In the genomic region with DNA sequence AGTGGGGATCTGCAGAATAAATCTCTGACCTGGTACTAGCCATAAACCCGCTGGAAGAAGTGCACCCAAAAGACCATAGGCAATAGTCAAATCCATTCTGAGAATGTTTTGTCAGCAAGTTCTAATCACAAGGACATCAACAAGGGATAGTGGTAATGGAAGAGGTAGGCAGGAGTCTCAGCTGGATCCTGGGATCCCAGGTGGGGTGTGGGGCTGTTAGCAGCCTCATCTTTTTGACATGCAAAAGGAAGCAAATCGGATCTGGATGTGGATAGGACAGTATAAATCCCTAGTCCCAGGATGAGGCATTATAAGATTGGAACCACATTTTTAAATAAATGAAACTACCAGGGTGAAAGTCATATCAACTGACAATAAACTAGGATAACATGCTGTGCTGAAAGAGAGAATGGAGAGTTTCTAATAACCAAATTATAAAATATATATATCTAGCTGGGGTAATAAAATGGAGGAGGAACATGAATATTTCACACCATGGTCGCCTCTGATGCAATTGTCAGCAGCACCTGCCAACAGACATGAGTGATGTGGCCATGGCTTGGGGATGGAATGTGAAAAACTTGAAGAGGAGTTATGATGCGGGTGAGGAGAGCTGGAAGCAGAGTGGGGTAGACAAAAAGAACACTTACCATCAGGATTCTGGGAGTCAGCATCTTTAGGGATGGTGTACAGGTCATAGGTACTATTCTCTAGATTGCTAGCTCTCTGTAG, we compare ENCODE assay signal across 23 cellular contexts. TPM values are rescaled to one million over a fixed set of nuclear protein-coding genes. Genes with fewer than 3 reads are reported as not detected.
A peak's percentile ranks its signal among the peaks of the same experiment; 100 is the strongest.
DNase-seq lines count a peak whose midpoint lies in the region; ATAC-seq and TF ChIP-seq lines count a peak whose summit lies in the region.
"Had no signal": no experiment of that assay in that cellular context is flagged by ENCODE, and none has a peak within 500 bp of the region (broad histone marks: within the 10 kb centered on the region; RNA-seq: fewer than 3 reads in every experiment).

No MANE protein-coding gene starts in this region.

- no peaks in the 10 kb centered on the region for H3K27me3 ChIP-seq in right cardiac atrium (ENCODE audit: control insufficient read depth, insufficient read depth)
- H3K27me3 ChIP-seq: hepatocyte, uterus had no signal

- TF ChIP-seq CTCF in brain (conservative IDR thresholded peaks at IDR 0.05), result no peak

- WGBS in right cardiac atrium, result 75% methylated on average over 4 of the region's 4 CpGs

- intact Hi-C loops in right cardiac atrium (cut with DNase I), result no loop called here

- ATAC-seq in activated T-cell treated with anti-CD3 and anti-CD28 coated beads, Interleukin-2, amount 50 U/mL, for 72 hours (replicated peaks in 1 of 2), result no peak
- ATAC-seq in right cardiac atrium (peak; percentile 53 to 71), SK-N-SH treated with all-trans-retinoic acid at 6 μM for 48 hours (no peak), HG03378 (IDR thresholded peaks at IDR 0.05; ENCODE audit: unreplicated experiment) (no peak)
- ATAC-seq in stimulated activated effector memory CD8-positive, alpha-beta T cell treated with anti-CD3 and anti-CD28 coated beads, Interleukin-12 subunit alpha, Interleukin-12 subunit beta, amount 100 ng/mL, for 72 hours, result no peak

- H3K4me1 ChIP-seq in right cardiac atrium (ENCODE audit: control insufficient read depth, insufficient read depth, low read length), result peaks cover 2% of the 10 kb centered on the region
- H3K4me1 ChIP-seq: uterus had no signal

- H3K4me1 Mint-ChIP-seq in activated T-cell treated with anti-CD3 and anti-CD28 coated beads, Interleukin-2, amount 50 U/mL, for 24 hours (ENCODE audit: low read depth), result no peaks in the 10 kb centered on the region
- H3K4me1 Mint-ChIP-seq in activated T-cell treated with anti-CD3 and anti-CD28 coated beads, Interleukin-2, amount 50 U/mL, for 72 hours (ENCODE audit: low read depth), result no peaks in the 10 kb centered on the region
- H3K4me1 Mint-ChIP-seq in brain, result peaks cover 16% of the 10 kb centered on the region
- no peaks in the 10 kb centered on the region for H3K4me1 Mint-ChIP-seq in stimulated activated effector memory CD8-positive, alpha-beta T cell treated with anti-CD3 and anti-CD28 coated beads, Interleukin-12 subunit alpha, Interleukin-12 subunit beta, amount 100 ng/mL, for 72 hours
- H3K4me1 Mint-ChIP-seq: activated CD4-positive, alpha-beta T cell treated with anti-CD3 and anti-CD28 coated beads, Interleukin-2, amount 10 ng/mL, durations not matched to agents 7 days and 5 days; nephron progenitor cell had no signal

- no peak overlapping the region for H3K4me3 Mint-ChIP-seq in activated T-cell treated with anti-CD3 and anti-CD28 coated beads, Interleukin-2, amount 50 U/mL, for 24 hours
- H3K4me3 Mint-ChIP-seq in activated T-cell treated with anti-CD3 and anti-CD28 coated beads, Interleukin-2, amount 50 U/mL, for 72 hours, result no peak overlapping the region
- H3K4me3 Mint-ChIP-seq in brain, result peak overlapping the region in 1 of 5 experiments; percentile 21
- H3K4me3 Mint-ChIP-seq in stimulated activated effector memory CD8-positive, alpha-beta T cell treated with anti-CD3 and anti-CD28 coated beads, Interleukin-12 subunit alpha, Interleukin-12 subunit beta, amount 100 ng/mL, for 72 hours, result no peak overlapping the region
- H3K4me3 Mint-ChIP-seq: activated CD4-positive, alpha-beta T cell treated with anti-CD3 and anti-CD28 coated beads, Interleukin-2, amount 10 ng/mL, durations not matched to agents 7 days and 5 days; nephron progenitor cell had no signal

- no peak overlapping the region for H3K27ac ChIP-seq in right cardiac atrium (ENCODE audit: low read length)
- H3K27ac ChIP-seq: hepatocyte, KMS-11, uterus had no signal

- H3K4me3 ChIP-seq in right cardiac atrium (ENCODE audit: low read length), result no peak overlapping the region
- H3K4me3 ChIP-seq: hepatocyte, smooth muscle cell, uterus had no signal

- H3K36me3 Mint-ChIP-seq in activated T-cell treated with anti-CD3 and anti-CD28 coated beads, Interleukin-2, amount 50 U/mL, for 24 hours (ENCODE audit: low read depth), result peaks cover 91% of the 10 kb centered on the region
- H3K36me3 Mint-ChIP-seq in activated T-cell treated with anti-CD3 and anti-CD28 coated beads, Interleukin-2, amount 50 U/mL, for 72 hours (ENCODE audit: insufficient read depth in 2 of 2), result peaks cover 9 to 39% of the 10 kb centered on the region in 2 donors
- peaks cover 88% of the 10 kb centered on the region for H3K36me3 Mint-ChIP-seq in brain
- peaks cover 100% of the 10 kb centered on the region for H3K36me3 Mint-ChIP-seq in stimulated activated effector memory CD8-positive, alpha-beta T cell treated with anti-CD3 and anti-CD28 coated beads, Interleukin-12 subunit alpha, Interleukin-12 subunit beta, amount 100 ng/mL, for 72 hours

- no peaks in the 10 kb centered on the region for H3K9me3 ChIP-seq in right cardiac atrium (ENCODE audit: control insufficient read depth, low read length)
- H3K9me3 ChIP-seq: uterus had no signal

- no peaks in the 10 kb centered on the region for H3K9me3 Mint-ChIP-seq in activated T-cell treated with anti-CD3 and anti-CD28 coated beads, Interleukin-2, amount 50 U/mL, for 24 hours
- no peaks in the 10 kb centered on the region for H3K9me3 Mint-ChIP-seq in activated T-cell treated with anti-CD3 and anti-CD28 coated beads, Interleukin-2, amount 50 U/mL, for 72 hours
- H3K9me3 Mint-ChIP-seq in brain, result no peaks in the 10 kb centered on the region
- no peaks in the 10 kb centered on the region for H3K9me3 Mint-ChIP-seq in stimulated activated effector memory CD8-positive, alpha-beta T cell treated with anti-CD3 and anti-CD28 coated beads, Interleukin-12 subunit alpha, Interleukin-12 subunit beta, amount 100 ng/mL, for 72 hours
- H3K9me3 Mint-ChIP-seq: activated CD4-positive, alpha-beta T cell treated with anti-CD3 and anti-CD28 coated beads, Interleukin-2, amount 10 ng/mL, durations not matched to agents 7 days and 5 days; nephron progenitor cell had no signal

- no peak for DNase-seq in activated T-cell treated with anti-CD3 and anti-CD28 coated beads, Interleukin-2, amount 50 U/mL, for 24 hours
- DNase-seq in activated T-cell treated with anti-CD3 and anti-CD28 coated beads, Interleukin-2, amount 50 U/mL, for 72 hours, result no peak
- DNase-seq in right cardiac atrium, result no peak
- DNase-seq in stimulated activated effector memory CD8-positive, alpha-beta T cell treated with anti-CD3 and anti-CD28 coated beads, Interleukin-12 subunit alpha, Interleukin-12 subunit beta, amount 100 ng/mL, for 72 hours (ENCODE audit: low spot score in 2 of 2), result no peak
- DNase-seq in dermis blood vessel endothelial cell, result no peak
- DNase-seq: 8988T; activated CD4-positive, alpha-beta T cell treated with anti-CD3 and anti-CD28 coated beads, Interleukin-2, amount 10 ng/mL, durations not matched to agents 7 days and 5 days; activated CD8-positive, alpha-beta memory T cell treated with anti-CD3 and anti-CD28 coated beads, Interleukin-2, amount 50 U/mL, for 48 hours; activated naive CD4-positive, alpha-beta T cell; mesendoderm; NCI-H2081 treated with DMSO at 0.1 percent for 48 hours; NCI-H510A; nephron progenitor cell; stimulated activated CD4-positive, alpha-beta T cell treated with anti-CD3 and anti-CD28 coated beads, Interleukin-4, amount 100 ng/mL, for 1 hour; uterus had no signal

- H3K27me3 Mint-ChIP-seq in activated T-cell treated with anti-CD3 and anti-CD28 coated beads, Interleukin-2, amount 50 U/mL, for 24 hours, result no peaks in the 10 kb centered on the region
- H3K27me3 Mint-ChIP-seq in activated T-cell treated with anti-CD3 and anti-CD28 coated beads, Interleukin-2, amount 50 U/mL, for 72 hours (ENCODE audit: low read depth), result no peaks in the 10 kb centered on the region
- no peaks in the 10 kb centered on the region for H3K27me3 Mint-ChIP-seq in brain
- H3K27me3 Mint-ChIP-seq: activated CD4-positive, alpha-beta T cell treated with anti-CD3 and anti-CD28 coated beads, Interleukin-2, amount 10 ng/mL, durations not matched to agents 7 days and 5 days had no signal

- peak overlapping the region; percentile 42 for H3K27ac Mint-ChIP-seq in activated T-cell treated with anti-CD3 and anti-CD28 coated beads, Interleukin-2, amount 50 U/mL, for 24 hours
- no peak overlapping the region for H3K27ac Mint-ChIP-seq in activated T-cell treated with anti-CD3 and anti-CD28 coated beads, Interleukin-2, amount 50 U/mL, for 72 hours
- H3K27ac Mint-ChIP-seq in brain, result peak overlapping the region in 4 of 5 experiments; percentile 42 to 99 (median 70)
- H3K27ac Mint-ChIP-seq in stimulated activated effector memory CD8-positive, alpha-beta T cell treated with anti-CD3 and anti-CD28 coated beads, Interleukin-12 subunit alpha, Interleukin-12 subunit beta, amount 100 ng/mL, for 72 hours, result peak overlapping the region; percentile 29
- H3K27ac Mint-ChIP-seq: activated CD4-positive, alpha-beta T cell treated with anti-CD3 and anti-CD28 coated beads, Interleukin-2, amount 10 ng/mL, durations not matched to agents 7 days and 5 days; nephron progenitor cell had no signal

RNA-seq across cellular contexts. Expression of a gene that starts 23.7 kb away (rescaled TPM):
- total RNA-seq in activated T-cell treated with anti-CD3 and anti-CD28 coated beads, Interleukin-2, amount 50 U/mL, for 72 hours, result 10 to 100 TPM; 48.8 to 49.1 TPM
- polyA plus RNA-seq in brain (ENCODE audit: insufficient read depth, low read depth, low replicate concordance) (83.1 TPM), right cardiac atrium (42.5 TPM)
- total RNA-seq in right cardiac atrium (100 to 1,000 TPM in 2 of 4 donors, 10 to 100 TPM in 2; 97.4 to 113 (median 105) TPM), dermis blood vessel endothelial cell (33.9 and 35.4 TPM in 2 replicates)

RNA-seq across cellular contexts. Expression of a gene that starts 34.4 kb away (rescaled TPM):
- total RNA-seq in activated T-cell treated with anti-CD3 and anti-CD28 coated beads, Interleukin-2, amount 50 U/mL, for 72 hours, result 100 to 1,000 TPM; 198 to 201 TPM
- polyA plus RNA-seq in brain (ENCODE audit: insufficient read depth, low read depth, low replicate concordance) (173 TPM), right cardiac atrium (69.1 TPM)
- total RNA-seq in right cardiac atrium (100 to 1,000 TPM; 115 to 140 (median 121) TPM), dermis blood vessel endothelial cell (248 and 276 TPM in 2 replicates)

RNA-seq across cellular contexts. Expression of a gene that starts 34.6 kb away (rescaled TPM):
- total RNA-seq in activated T-cell treated with anti-CD3 and anti-CD28 coated beads, Interleukin-2, amount 50 U/mL, for 72 hours, result 10 to 100 TPM; 65.2 to 66.3 TPM
- polyA plus RNA-seq in brain (ENCODE audit: insufficient read depth, low read depth, low replicate concordance), result 103 TPM
- 10 to 100 TPM; 67.1 to 84.3 (median 70.3) TPM for total RNA-seq in right cardiac atrium
- 60.7 TPM for polyA plus RNA-seq in right cardiac atrium
- 80.2 and 117 TPM in 2 replicates for total RNA-seq in dermis blood vessel endothelial cell

RNA-seq across cellular contexts. Expression of a gene that starts 46.3 kb away (rescaled TPM):
- 100 to 1,000 TPM; 246 to 280 TPM for total RNA-seq in activated T-cell treated with anti-CD3 and anti-CD28 coated beads, Interleukin-2, amount 50 U/mL, for 72 hours
- polyA plus RNA-seq in brain (ENCODE audit: insufficient read depth, low read depth, low replicate concordance) (55.2 TPM), right cardiac atrium (97.8 TPM)
- total RNA-seq in right cardiac atrium (100 to 1,000 TPM; 113 to 152 (median 122) TPM), dermis blood vessel endothelial cell (82.1 and 87.3 TPM in 2 replicates)

RNA-seq across cellular contexts. Expression of a gene that starts 58.3 kb away (rescaled TPM):
- under 1 TPM; 0.32 to 0.60 TPM for total RNA-seq in activated T-cell treated with anti-CD3 and anti-CD28 coated beads, Interleukin-2, amount 50 U/mL, for 72 hours
- polyA plus RNA-seq in brain (ENCODE audit: insufficient read depth, low read depth, low replicate concordance), result 1.0 TPM
- total RNA-seq in right cardiac atrium, result under 1 TPM in 1 of 4 donors, not detected in 3; 0.09 TPM
- polyA plus RNA-seq in right cardiac atrium, result 0.05 TPM
- under 0.01 and 0.05 TPM in 2 replicates for total RNA-seq in dermis blood vessel endothelial cell
- total RNA-seq: fibroblast of villous mesenchyme, RPMI7951, smooth muscle cell, uterus had no signal
- polyA plus RNA-seq: hepatocyte had no signal

Comparison
In these comparisons a context has a peak if more than half of its experiments do, and no peak if none do; other contexts are left out.
1. ATAC-seq: peak in right cardiac atrium (2 of 2); none in activated T-cell treated with anti-CD3 and anti-CD28 coated beads, Interleukin-2, amount 50 U/mL, for 72 hours (0 of 2), stimulated activated effector memory CD8-positive, alpha-beta T cell treated with anti-CD3 and anti-CD28 coated beads, Interleukin-12 subunit alpha, Interleukin-12 subunit beta, amount 100 ng/mL, for 72 hours (single experiment), SK-N-SH treated with all-trans-retinoic acid at 6 μM for 48 hours (single experiment) and HG03378 (single experiment).